ENCODE assay signal across 12 cellular contexts in the genomic region with DNA sequence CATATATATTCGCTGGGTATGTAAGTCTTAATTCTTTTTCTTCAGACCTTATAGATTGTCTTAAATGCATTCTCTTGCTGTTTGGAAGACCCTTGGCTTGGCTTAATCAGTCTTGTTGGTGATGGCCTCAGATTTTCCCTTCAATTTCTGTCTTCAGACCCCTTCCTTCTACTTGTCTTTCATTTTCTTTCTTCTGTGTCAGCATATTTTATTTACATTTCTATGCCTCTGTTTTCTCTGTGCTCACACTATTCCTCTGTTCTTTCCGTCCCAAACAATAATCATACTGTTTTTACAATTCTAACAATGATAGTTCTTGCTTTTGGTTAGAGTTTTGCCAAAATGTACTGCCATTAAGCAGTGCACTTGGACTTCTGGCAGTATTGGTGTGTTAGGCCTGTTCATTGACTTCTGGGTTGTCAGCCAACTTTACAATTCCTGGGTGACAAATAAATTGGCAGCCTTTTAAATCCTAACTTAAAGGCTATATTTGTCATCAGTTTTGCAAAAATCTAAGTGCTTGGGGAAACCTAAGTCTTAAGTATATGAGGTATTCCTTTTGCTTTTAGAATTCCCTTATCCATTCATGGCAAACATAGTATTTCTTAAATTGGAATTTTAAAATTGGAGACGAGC. TPM values are rescaled to one million over a fixed set of nuclear protein-coding genes. Genes with fewer than 3 reads are reported as not detected.
DNase-seq lines count a peak whose midpoint lies in the region; ATAC-seq and TF ChIP-seq lines count a peak whose summit lies in the region.
"Had no signal": no experiment of that assay in that cellular context is flagged by ENCODE, and none has a peak within 500 bp of the region (broad histone marks: within the 10 kb centered on the region; RNA-seq: fewer than 3 reads in every experiment).

No MANE protein-coding gene starts in this region.

- peak; percentile 9 for ATAC-seq in HG03175 (IDR thresholded peaks at IDR 0.05; ENCODE audit: unreplicated experiment)
- ATAC-seq in GM21381 (IDR thresholded peaks at IDR 0.05; ENCODE audit: unreplicated experiment) = no peak
- ATAC-seq in GM21825 (IDR thresholded peaks at IDR 0.05; ENCODE audit: unreplicated experiment) = no peak
- ATAC-seq: activated naive CD8-positive, alpha-beta T cell treated with anti-CD3 and anti-CD28 coated beads, Interleukin-2, amount 50 U/mL, for 24 hours had no signal

- peak overlapping the region; percentile 80 for H3K27ac Mint-ChIP-seq in MCF 10A (ENCODE audit: low read depth, unreplicated experiment)
- H3K27ac Mint-ChIP-seq: activated naive CD8-positive, alpha-beta T cell treated with anti-CD3 and anti-CD28 coated beads, Interleukin-2, amount 50 U/mL, for 24 hours had no signal

- no peaks in the 10 kb centered on the region for H3K9me3 ChIP-seq in transverse colon
- H3K9me3 ChIP-seq: Caco-2 had no signal

- WGBS in transverse colon (ENCODE audit: low coverage in 1 of 2), 2 donors = 48 to 62% methylated on average over 2 to 3 of the region's 3 CpGs

- intact Hi-C loops in MCF 10A (cut with micrococcal nuclease) (loop anchor here (1.0 to 10.0 kb wide), 4 partner anchors 107 to 505 kb away; no protein-coding TSS in a partner anchor), transverse colon (cut with DNase I; ENCODE audit: low total_unique reads) (loop anchor here (10.0 kb wide), 1 partner anchor 105 kb away; the partner anchor contains the start of gene LOX)

- CTCF ChIA-PET in MCF 10A (lab: Yijun Ruan, JAX) = interaction anchor here (0.7 to 2.4 kb wide), 19 partner anchors 9 to 1494 kb away, joined by 3 to 37 read pairs (median 5); partner anchors contain the start of gene LOX

- no peak overlapping the region for H3K4me3 ChIP-seq in transverse colon
- H3K4me3 ChIP-seq: spleen had no signal

- no peaks in the 10 kb centered on the region for H3K36me3 Mint-ChIP-seq in MCF 10A (ENCODE audit: insufficient read depth, unreplicated experiment)

- H3K27me3 Mint-ChIP-seq in MCF 10A (ENCODE audit: insufficient read depth, unreplicated experiment) = no peaks in the 10 kb centered on the region
- H3K27me3 Mint-ChIP-seq: activated naive CD8-positive, alpha-beta T cell treated with anti-CD3 and anti-CD28 coated beads, Interleukin-2, amount 50 U/mL, for 24 hours had no signal

- no peak for TF ChIP-seq POLR2A in transverse colon (IDR thresholded peaks at IDR 0.05)

- POLR2A ChIA-PET in MCF 10A (lab: Yijun Ruan, JAX) = interaction anchor here (0.6 to 2.4 kb wide), 14 partner anchors 9 to 212 kb away, joined by 3 to 53 read pairs (median 6); partner anchors contain the start of gene LOX

- peak overlapping the region; percentile 46 to 70 (median 54) for H3K27ac ChIP-seq in transverse colon

- H3K4me3 Mint-ChIP-seq in MCF 10A (ENCODE audit: unreplicated experiment) = peak overlapping the region; percentile 38
- H3K4me3 Mint-ChIP-seq: activated naive CD8-positive, alpha-beta T cell treated with anti-CD3 and anti-CD28 coated beads, Interleukin-2, amount 50 U/mL, for 24 hours had no signal

- H3K4me1 ChIP-seq in transverse colon = peaks cover 0 to 20% (median 12%) of the 10 kb centered on the region in 4 donors
- H3K4me1 ChIP-seq: Caco-2 had no signal

- no peaks in the 10 kb centered on the region for H3K36me3 ChIP-seq in transverse colon
- H3K36me3 ChIP-seq: spleen had no signal

- TF ChIP-seq EP300 in transverse colon (IDR thresholded peaks at IDR 0.05; ENCODE audit: low read depth) = no peak

- no peaks in the 10 kb centered on the region for H3K9me3 Mint-ChIP-seq in MCF 10A (ENCODE audit: unreplicated experiment)

- in situ Hi-C loops in transverse colon (cut with MboI; ENCODE audit: low pct_ligation_motif_present in 1 of 4, low pct_unique_long_range_greater_than_20kb in 1 of 4, low sequenced_read_pairs in 3 of 4) = loop anchor here in 1 of 4 donors (25.0 kb wide), 1 partner anchor 193 kb away; a partner anchor contains a TSS

- peaks cover 15% of the 10 kb centered on the region for H3K4me1 Mint-ChIP-seq in MCF 10A (ENCODE audit: insufficient read depth, unreplicated experiment)

- peak; percentile 55 for DNase-seq in MCF 10A (ENCODE audit: unreplicated experiment)
- peak; percentile 13 for DNase-seq in kidney tubule cell (ENCODE audit: low spot score)
- DNase-seq in transverse colon = no peak
- DNase-seq in OCI-M1 (lab: John Stamatoyannopoulos, UW) = no peak
- DNase-seq: activated naive CD8-positive, alpha-beta T cell treated with anti-CD3 and anti-CD28 coated beads, Interleukin-2, amount 50 U/mL, for 24 hours; Caco-2; effector CD4-positive, alpha-beta T cell; NCI-H2171; spleen had no signal

- no TSS peak for BruUV-seq in MCF 10A (replicated peaks; lab: Mats Ljungman, UMichigan)

- no peak for TF ChIP-seq CTCF in MCF 10A (IDR thresholded peaks at IDR 0.05; ENCODE audit: unreplicated experiment)
- TF ChIP-seq CTCF in transverse colon (IDR thresholded peaks at IDR 0.05) = no peak

- no peaks in the 10 kb centered on the region for H3K27me3 ChIP-seq in transverse colon
- H3K27me3 ChIP-seq: spleen had no signal

RNA-seq across cellular contexts. Expression of gene SRFBP1, which starts 8.0 kb away (rescaled TPM):
- total RNA-seq in MCF 10A (2022) (18.0 and 21.4 TPM in 2 replicates), transverse colon (10 to 100 TPM in 1 of 4 donors, 1 to 10 TPM in 3; 1.9 to 16.4 (median 5.4) TPM)

Comparison
In these comparisons a context has a peak if more than half of its experiments do, and no peak if none do; other contexts are left out.
1. DNase-seq: peak in MCF 10A (single experiment) and kidney tubule cell (single experiment); none in transverse colon (single experiment) and OCI-M1 (single experiment).